In the genomic region with DNA sequence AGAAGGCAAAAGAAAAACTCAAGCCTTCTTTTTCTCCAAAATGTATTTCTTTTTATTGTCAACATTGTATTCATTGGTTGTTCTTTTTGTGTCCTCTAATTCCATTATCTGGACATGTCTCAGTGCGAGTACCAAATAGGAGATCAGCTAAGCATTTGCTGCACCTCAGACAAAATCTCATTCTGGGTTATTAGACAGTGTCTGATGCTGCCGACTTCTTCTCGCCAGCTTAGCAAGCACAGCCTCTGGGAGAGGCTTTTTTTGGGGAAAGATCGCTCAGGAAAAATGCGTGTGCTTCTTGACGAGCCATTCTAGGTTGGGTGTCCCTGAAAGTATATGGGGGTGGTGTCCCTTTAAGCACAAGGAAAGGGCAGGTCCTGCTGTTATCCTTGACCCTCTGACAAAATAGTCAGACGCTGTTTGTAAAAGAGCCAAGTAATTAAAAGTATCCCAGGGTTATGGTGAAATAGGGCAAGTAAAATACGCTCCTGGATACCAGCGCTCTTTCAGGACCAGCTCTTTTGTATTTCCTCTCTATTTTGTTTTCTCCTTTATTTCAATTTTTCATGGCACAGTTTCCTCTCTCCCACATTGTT, we compare ENCODE assay signal across 20 cellular contexts.
DNase-seq lines count a peak whose midpoint lies in the region; ATAC-seq and TF ChIP-seq lines count a peak whose summit lies in the region.
"Had no signal": no experiment of that assay in that cellular context is flagged by ENCODE, and none has a peak within 500 bp of the region (broad histone marks: within the 10 kb centered on the region; RNA-seq: fewer than 3 reads in every experiment).

No MANE protein-coding gene starts in this region.

- ATAC-seq in heart left ventricle, result peak; percentile 43 to 84 (median 64)
- ATAC-seq in HG02852 (IDR thresholded peaks at IDR 0.05; ENCODE audit: unreplicated experiment), result no peak
- ATAC-seq: activated naive CD4-positive, alpha-beta T cell treated with anti-CD3 and anti-CD28 coated beads, Interleukin-2, amount 50 U/mL, for 72 hours; CD8-positive, alpha-beta T cell; K562; Panc1 had no signal

- peak overlapping the region; percentile 69 for H2AFZ ChIP-seq in ACC112 (ENCODE audit: low read length, unreplicated experiment)
- H2AFZ ChIP-seq in parathyroid adenoma, result no peak overlapping the region

- H3K79me2 ChIP-seq in ACC112 (ENCODE audit: control insufficient read depth, insufficient read depth, low read length, unreplicated experiment) (no peaks in the 10 kb centered on the region), parathyroid adenoma (no peaks in the 10 kb centered on the region)

- peak overlapping the region; percentile 57 for H3K4me3 ChIP-seq in ACC112 (ENCODE audit: low read depth, low read length)
- peak overlapping the region in 2 of 12 donors; percentile 9 to 25 for H3K4me3 ChIP-seq in heart left ventricle
- H3K4me3 ChIP-seq in parathyroid adenoma (ENCODE audit: low read depth, low read length), result no peak overlapping the region
- H3K4me3 ChIP-seq: K562, uterus had no signal

- no peak overlapping the region for H3K4me2 ChIP-seq in parathyroid adenoma (ENCODE audit: low read length)

- H3K9me3 ChIP-seq in heart left ventricle (peaks cover 0 to 11% (median 0%) of the 10 kb centered on the region in 12 donors), parathyroid adenoma (ENCODE audit: control insufficient read depth, low read length) (no peaks in the 10 kb centered on the region)
- H3K9me3 ChIP-seq: uterus had no signal

- DNase-seq in astrocyte of the hippocampus (ENCODE audit: low read depth, low spot score), result peak; percentile 6
- no peak for DNase-seq in heart left ventricle
- no peak for DNase-seq in NCI-H1436 (lab: John Stamatoyannopoulos, UW)
- no peak for DNase-seq in NCI-H526 (lab: John Stamatoyannopoulos, UW)
- no peak for DNase-seq in NCI-H1930 (lab: John Stamatoyannopoulos, UW)
- DNase-seq: activated CD4-positive, alpha-beta T cell treated with anti-CD3 and anti-CD28 coated beads, Interleukin-2, amount 50 U/mL, for 1 hour; activated T-cell treated with anti-CD3 and anti-CD28 coated beads for 4 hours; CD8-positive, alpha-beta T cell; cerebellar nuclear complex; immature natural killer cell; NCI-H1048; NCI-H774; SW 1271; uterus had no signal

- H3K27ac ChIP-seq in ACC112 (ENCODE audit: low read depth, low read length) (no peak overlapping the region), heart left ventricle (peak overlapping the region in 8 of 12 donors; percentile 3 to 76 (median 52)), parathyroid adenoma (peak overlapping the region; percentile 40)
- H3K27ac ChIP-seq: uterus had no signal

- intact Hi-C loops in heart left ventricle (cut with DNase I), result loop anchor here in 3 of 10 donors (5.0 to 10.0 kb wide), 2 partner anchors 243 to 540 kb away; partner anchors contain the start of gene FZD8 (in 2 of the 3)

- peaks cover 16% of the 10 kb centered on the region for H3K4me1 ChIP-seq in ACC112 (ENCODE audit: control insufficient read depth, insufficient read depth, low read length, unreplicated experiment)
- H3K4me1 ChIP-seq in heart left ventricle, result peaks cover 0 to 30% (median 16%) of the 10 kb centered on the region in 12 donors
- H3K4me1 ChIP-seq in parathyroid adenoma, result no peaks in the 10 kb centered on the region

- H3K36me3 ChIP-seq in ACC112 (ENCODE audit: insufficient read depth, low read length) (no peaks in the 10 kb centered on the region), heart left ventricle (no peaks in the 10 kb centered on the region), parathyroid adenoma (ENCODE audit: control insufficient read depth, insufficient read depth, low read length) (no peaks in the 10 kb centered on the region)
- H3K36me3 ChIP-seq: uterus had no signal

- no peak for TF ChIP-seq CTCF in heart left ventricle (IDR thresholded peaks at IDR 0.05)
- no peak for TF ChIP-seq CTCF in parathyroid adenoma (IDR thresholded peaks at IDR 0.05)

- no peak for TF ChIP-seq POLR2A in heart left ventricle (IDR thresholded peaks at IDR 0.05)

- H3K27me3 ChIP-seq in ACC112 (ENCODE audit: insufficient read depth, low read length), result no peaks in the 10 kb centered on the region
- no peaks in the 10 kb centered on the region for H3K27me3 ChIP-seq in heart left ventricle
- no peaks in the 10 kb centered on the region for H3K27me3 ChIP-seq in parathyroid adenoma (ENCODE audit: control insufficient read depth, insufficient read depth, low read length)
- H3K27me3 ChIP-seq: uterus had no signal

- WGBS in heart left ventricle, 4 donors, result 42 to 52% (median 49%) methylated on average over 9 of the region's 9 CpGs

- H3K9ac ChIP-seq in parathyroid adenoma, result no peak overlapping the region
